Comparison of ENCODE assay signal across 21 cellular contexts in the genomic region with DNA sequence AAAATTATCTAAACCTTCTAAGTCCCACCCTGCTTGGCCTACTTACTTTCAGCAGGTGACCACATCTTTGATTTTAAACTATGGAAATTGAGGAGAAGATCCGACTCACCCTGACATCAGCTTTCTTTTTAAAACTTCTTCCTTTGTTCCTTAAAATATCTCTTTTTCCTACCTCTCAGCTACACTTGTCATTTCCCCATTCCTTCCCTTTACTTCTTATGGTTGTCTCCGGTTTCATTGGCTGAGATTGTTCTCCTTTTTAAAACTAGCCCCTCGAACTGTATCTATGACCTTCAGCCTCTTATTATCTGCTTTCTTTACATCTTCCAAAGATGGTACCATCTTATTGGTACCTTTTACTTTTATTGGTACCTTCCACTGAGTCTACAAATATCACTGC.
"Had no signal": no experiment of that assay in that cellular context is flagged by ENCODE, and none has a peak within 500 bp of the region (broad histone marks: within the 10 kb centered on the region; RNA-seq: fewer than 3 reads in every experiment).

No MANE protein-coding gene starts in this region.

- ATAC-seq: foreskin keratinocyte; left colon; left ventricle myocardium superior; naive thymus-derived CD4-positive, alpha-beta T cell had no signal

- H3K79me2 ChIP-seq: hepatocyte had no signal

- H3K27ac ChIP-seq: colonic mucosa, foreskin keratinocyte, hepatocyte, neutrophil, right atrium auricular region, stomach, thoracic aorta, transverse colon had no signal

- H3K27me3 ChIP-seq: colonic mucosa, foreskin keratinocyte, hepatocyte, neutrophil, right atrium auricular region, stomach, transverse colon had no signal

- H3K36me3 ChIP-seq: colonic mucosa, neutrophil, right atrium auricular region, stomach, thoracic aorta, transverse colon had no signal

- H3K27ac Mint-ChIP-seq: endodermal cell; naive thymus-derived CD4-positive, alpha-beta T cell had no signal

- H2AFZ ChIP-seq: hepatocyte had no signal

- H3K4me1 ChIP-seq: colonic mucosa, foreskin keratinocyte, right atrium auricular region, stomach had no signal

- DNase-seq: colonic mucosa; effector CD4-positive, alpha-beta T cell; endodermal cell; erythroblast; foreskin keratinocyte; head of caudate nucleus; left colon; left ventricle myocardium superior; mesendoderm; naive thymus-derived CD4-positive, alpha-beta T cell; small intestine; stimulated activated CD4-positive, alpha-beta T cell treated with anti-CD3 and anti-CD28 coated beads, Interleukin-12 subunit alpha, Interleukin-12 subunit beta, amount 100 ng/mL, for 4 hours; stimulated activated naive CD4-positive, alpha-beta T cell; stomach; substantia nigra; transverse colon had no signal

- H3K4me3 ChIP-seq: colonic mucosa, hepatocyte, lung, right atrium auricular region, stomach, thoracic aorta, transverse colon had no signal

- H3K4me3 Mint-ChIP-seq: endodermal cell; naive thymus-derived CD4-positive, alpha-beta T cell had no signal

- H3K4me1 Mint-ChIP-seq: endodermal cell; naive thymus-derived CD4-positive, alpha-beta T cell had no signal

- H3K4me2 ChIP-seq: hepatocyte had no signal

- H3K9me3 ChIP-seq: colonic mucosa, neutrophil, stomach, thoracic aorta, transverse colon had no signal

- H3K27me3 Mint-ChIP-seq: naive thymus-derived CD4-positive, alpha-beta T cell had no signal
